Comparison of ENCODE assay signal across 8 cellular contexts in the genomic region with DNA sequence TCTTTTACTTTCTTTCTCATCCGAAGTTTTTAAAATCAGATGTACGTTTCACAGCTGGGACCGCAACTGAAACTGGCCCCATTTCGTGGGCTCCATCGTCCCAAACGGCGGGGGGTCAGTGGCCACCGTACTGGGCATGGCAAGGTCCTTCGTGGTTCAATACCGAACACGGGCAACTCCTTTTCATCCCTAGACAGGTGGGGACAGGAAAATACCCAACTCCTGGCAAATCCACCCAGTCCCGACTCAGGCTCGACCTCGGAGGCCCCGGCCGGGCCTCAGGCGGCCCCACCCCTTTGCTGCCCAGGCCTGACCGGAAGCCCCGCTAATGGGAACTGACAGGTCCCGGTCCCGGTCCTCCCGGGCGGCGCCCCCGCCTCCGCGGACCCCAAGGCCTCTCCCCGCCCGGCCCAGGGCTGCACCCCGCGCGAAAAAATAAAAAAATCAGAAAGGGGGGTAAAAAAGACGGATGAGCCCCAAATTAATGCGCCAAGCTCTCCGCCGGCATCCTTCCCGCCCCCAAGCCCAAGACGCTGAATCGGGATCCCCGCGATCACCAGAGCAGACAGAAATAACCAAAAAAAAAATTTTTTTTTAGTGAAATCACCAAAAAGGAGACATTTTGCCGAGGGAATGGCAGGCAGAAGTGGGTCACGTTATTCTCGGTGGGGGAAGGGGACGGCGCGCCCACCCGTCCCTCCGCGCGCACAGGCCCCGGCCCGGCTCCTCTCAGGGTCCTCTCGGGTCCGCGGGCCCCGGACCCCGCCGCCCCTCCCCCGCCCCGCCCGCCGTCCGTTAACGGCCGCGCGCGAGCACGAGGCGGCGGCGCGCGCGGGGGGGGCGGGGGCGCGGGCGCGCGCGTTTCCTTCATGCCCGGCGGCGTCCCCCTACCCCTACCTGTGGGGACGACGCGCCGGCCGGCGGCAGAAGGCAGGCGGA. TPM values are rescaled to one million over a fixed set of nuclear protein-coding genes. Genes with fewer than 3 reads are reported as not detected.
DNase-seq lines count a peak whose midpoint lies in the region; ATAC-seq lines count a peak whose summit lies in the region.

No MANE protein-coding gene starts in this region.

- DNase-seq in activated CD4-positive, alpha-beta T cell treated with anti-CD3 and anti-CD28 coated beads for 36 hours: peak; percentile 49
- no peak for DNase-seq in activated CD4-positive, alpha-beta T cell treated with anti-CD3 and anti-CD28 coated beads for 1 hour
- peak; percentile 43 for DNase-seq in activated CD4-positive, alpha-beta memory T cell treated with anti-CD3 and anti-CD28 coated beads for 36 hours
- peak; percentile 37 for DNase-seq in epidermal melanocyte (ENCODE audit: insufficient read length, low spot score)
- no peak for DNase-seq in NCI-H1694 (lab: John Stamatoyannopoulos, UW)

- H3K4me3 ChIP-seq in mesodermal cell (ENCODE audit: extremely low read depth, insufficient read depth, low read length, poor library complexity, severe bottlenecking) (peak overlapping the region; percentile 98), stomach smooth muscle (ENCODE audit: low read length in 2 of 2) (peak overlapping the region; percentile 86)

- peaks cover 26% of the 10 kb centered on the region for H3K4me1 ChIP-seq in mesodermal cell (ENCODE audit: control insufficient read depth, insufficient read depth, low read length, poor library complexity, severe bottlenecking)
- peaks cover 52% of the 10 kb centered on the region for H3K4me1 ChIP-seq in stomach smooth muscle (ENCODE audit: control insufficient read depth, insufficient read depth, low read length)

- 5 to 9% methylated on average over 41 to 45 of the region's 93 CpGs for WGBS in mesodermal cell (ENCODE audit: insufficient coverage in 2 of 2), 2 experiments

- H3K36me3 ChIP-seq in mesodermal cell (ENCODE audit: control insufficient read depth, insufficient read depth, low read length) (peaks cover 29% of the 10 kb centered on the region), stomach smooth muscle (ENCODE audit: control insufficient read depth in 2 of 2, insufficient read depth in 2 of 2, low read length in 2 of 2) (no peaks in the 10 kb centered on the region)

- peak overlapping the region; percentile 90 to 96 for H3K9ac ChIP-seq in stomach smooth muscle (ENCODE audit: low read length in 2 of 2)

- H3K27me3 ChIP-seq in stomach smooth muscle (ENCODE audit: control insufficient read depth in 1 of 2, insufficient read depth in 2 of 2, low read length in 2 of 2): no peaks in the 10 kb centered on the region

- H3K4me3 Mint-ChIP-seq in activated CD4-positive, alpha-beta T cell treated with anti-CD3 and anti-CD28 coated beads for 36 hours: peak overlapping the region; percentile 81
- peak overlapping the region; percentile 85 for H3K4me3 Mint-ChIP-seq in activated CD4-positive, alpha-beta memory T cell treated with anti-CD3 and anti-CD28 coated beads for 36 hours

- H3K27ac Mint-ChIP-seq in activated CD4-positive, alpha-beta T cell treated with anti-CD3 and anti-CD28 coated beads for 36 hours: peak overlapping the region; percentile 65
- H3K27ac Mint-ChIP-seq in activated CD4-positive, alpha-beta memory T cell treated with anti-CD3 and anti-CD28 coated beads for 36 hours: peak overlapping the region; percentile 91

- H3K4me1 Mint-ChIP-seq in activated CD4-positive, alpha-beta T cell treated with anti-CD3 and anti-CD28 coated beads for 36 hours: peaks cover 76% of the 10 kb centered on the region
- peaks cover 73% of the 10 kb centered on the region for H3K4me1 Mint-ChIP-seq in activated CD4-positive, alpha-beta memory T cell treated with anti-CD3 and anti-CD28 coated beads for 36 hours (ENCODE audit: low read depth)

- CTCF ChIA-PET in activated CD4-positive, alpha-beta T cell treated with anti-CD3 and anti-CD28 coated beads for 36 hours (lab: Charles Lee): interaction anchor here (0.5 to 3.5 kb wide), 17 partner anchors 10 to 824 kb away, joined by 3 to 28 read pairs (median 4); partner anchors contain the start of genes RSL1D1 and TXNDC11
- CTCF ChIA-PET in activated CD4-positive, alpha-beta memory T cell treated with anti-CD3 and anti-CD28 coated beads for 36 hours (lab: Charles Lee): interaction anchor here (0.6 to 4.9 kb wide), 28 partner anchors 8 to 1038 kb away, joined by 3 to 99 read pairs (median 5); partner anchors contain the start of genes LITAF, RSL1D1 and TXNDC11

- POLR2A ChIA-PET in activated CD4-positive, alpha-beta T cell treated with anti-CD3 and anti-CD28 coated beads for 36 hours (lab: Charles Lee): interaction anchor here (0.6 to 2.6 kb wide), 7 partner anchors 10 to 263 kb away, joined by 3 to 22 read pairs (median 5); partner anchors contain the start of gene TXNDC11
- POLR2A ChIA-PET in activated CD4-positive, alpha-beta memory T cell treated with anti-CD3 and anti-CD28 coated beads for 36 hours (lab: Charles Lee): interaction anchor here (1.0 to 4.4 kb wide), 7 partner anchors 10 to 118 kb away, joined by 3 to 50 read pairs (median 4); partner anchors contain the start of gene TXNDC11

- H3K27ac ChIP-seq in mesodermal cell (ENCODE audit: low read depth, low read length, severe bottlenecking) (peak overlapping the region; percentile 84), stomach smooth muscle (ENCODE audit: low read length) (peak overlapping the region; percentile 86)

- peaks cover 40% of the 10 kb centered on the region for H3K36me3 Mint-ChIP-seq in activated CD4-positive, alpha-beta T cell treated with anti-CD3 and anti-CD28 coated beads for 36 hours (ENCODE audit: low read depth)
- H3K36me3 Mint-ChIP-seq in activated CD4-positive, alpha-beta memory T cell treated with anti-CD3 and anti-CD28 coated beads for 36 hours: peaks cover 26% of the 10 kb centered on the region

- intact Hi-C loops in activated CD4-positive, alpha-beta T cell treated with anti-CD3 and anti-CD28 coated beads for 36 hours (cut with DNase I, micrococcal nuclease): loop anchor here (1.0 to 10.0 kb wide), 13 partner anchors 13 to 1054 kb away; partner anchors contain the start of genes RSL1D1 (in 2 of the 2), CLEC16A (in 1 of the 2), DEXI (in 1 of the 2) and LITAF (in 1 of the 2)
- intact Hi-C loops in activated CD4-positive, alpha-beta memory T cell treated with anti-CD3 and anti-CD28 coated beads for 36 hours (cut with micrococcal nuclease): loop anchor here (1.0 to 5.0 kb wide), 6 partner anchors 13 to 829 kb away; partner anchors contain the start of genes LITAF, RSL1D1 and TXNDC11

- no peaks in the 10 kb centered on the region for H3K27me3 Mint-ChIP-seq in activated CD4-positive, alpha-beta T cell treated with anti-CD3 and anti-CD28 coated beads for 36 hours
- H3K27me3 Mint-ChIP-seq in activated CD4-positive, alpha-beta memory T cell treated with anti-CD3 and anti-CD28 coated beads for 36 hours: no peaks in the 10 kb centered on the region

- peak; percentile 1 for ATAC-seq in activated CD4-positive, alpha-beta T cell treated with anti-CD3 and anti-CD28 coated beads for 36 hours
- peak; percentile 13 for ATAC-seq in HG03439 (IDR thresholded peaks at IDR 0.05; ENCODE audit: unreplicated experiment)

- no peaks in the 10 kb centered on the region for H3K9me3 ChIP-seq in mesodermal cell (ENCODE audit: control insufficient read depth, low read length)
- H3K9me3 ChIP-seq in stomach smooth muscle (ENCODE audit: control insufficient read depth in 2 of 2, low read length in 2 of 2): no peaks in the 10 kb centered on the region

- H3K9me3 Mint-ChIP-seq in activated CD4-positive, alpha-beta T cell treated with anti-CD3 and anti-CD28 coated beads for 36 hours (ENCODE audit: low read depth): no peaks in the 10 kb centered on the region
- H3K9me3 Mint-ChIP-seq in activated CD4-positive, alpha-beta memory T cell treated with anti-CD3 and anti-CD28 coated beads for 36 hours: no peaks in the 10 kb centered on the region

RNA-seq across cellular contexts. Expression of gene ZC3H7A, which starts 0.6 kb away (rescaled TPM):
- total RNA-seq in activated CD4-positive, alpha-beta T cell treated with anti-CD3 and anti-CD28 coated beads for 36 hours: 10 to 100 TPM; 74.1 to 95.1 TPM
- total RNA-seq in activated CD4-positive, alpha-beta memory T cell treated with anti-CD3 and anti-CD28 coated beads for 36 hours: 10 to 100 TPM; 65.1 to 75.5 TPM
- polyA plus RNA-seq in mesodermal cell (2013, experiment 1 of 2): 50.9 TPM
- 52.2 TPM for polyA plus RNA-seq in mesodermal cell (2013, experiment 2 of 2)

RNA-seq across cellular contexts. Expression of gene TXNDC11, which starts 53.8 kb away (rescaled TPM):
- 10 to 100 TPM; 27.3 to 28.3 TPM for total RNA-seq in activated CD4-positive, alpha-beta T cell treated with anti-CD3 and anti-CD28 coated beads for 36 hours
- total RNA-seq in activated CD4-positive, alpha-beta memory T cell treated with anti-CD3 and anti-CD28 coated beads for 36 hours: 10 to 100 TPM; 28.4 to 29.9 TPM
- polyA plus RNA-seq in mesodermal cell (2013, experiment 1 of 2): 22.1 TPM
- 17.1 TPM for polyA plus RNA-seq in mesodermal cell (2013, experiment 2 of 2)

RNA-seq across cellular contexts. Expression of gene RSL1D1, which starts 54.8 kb away (rescaled TPM):
- total RNA-seq in activated CD4-positive, alpha-beta T cell treated with anti-CD3 and anti-CD28 coated beads for 36 hours: 100 to 1,000 TPM; 369 to 466 TPM
- total RNA-seq in activated CD4-positive, alpha-beta memory T cell treated with anti-CD3 and anti-CD28 coated beads for 36 hours: 100 to 1,000 TPM; 287 to 296 TPM
- 124 TPM for polyA plus RNA-seq in mesodermal cell (2013, experiment 1 of 2)
- 146 TPM for polyA plus RNA-seq in mesodermal cell (2013, experiment 2 of 2)

Comparison
In these comparisons a context has a peak if more than half of its experiments do, and no peak if none do; other contexts are left out.
1. DNase-seq: peak in activated CD4-positive, alpha-beta T cell treated with anti-CD3 and anti-CD28 coated beads for 36 hours (single experiment), activated CD4-positive, alpha-beta memory T cell treated with anti-CD3 and anti-CD28 coated beads for 36 hours (single experiment) and epidermal melanocyte (single experiment); none in activated CD4-positive, alpha-beta T cell treated with anti-CD3 and anti-CD28 coated beads for 1 hour (single experiment) and NCI-H1694 (single experiment).